Comparison of ENCODE assay signal across 15 cellular contexts in the genomic region with DNA sequence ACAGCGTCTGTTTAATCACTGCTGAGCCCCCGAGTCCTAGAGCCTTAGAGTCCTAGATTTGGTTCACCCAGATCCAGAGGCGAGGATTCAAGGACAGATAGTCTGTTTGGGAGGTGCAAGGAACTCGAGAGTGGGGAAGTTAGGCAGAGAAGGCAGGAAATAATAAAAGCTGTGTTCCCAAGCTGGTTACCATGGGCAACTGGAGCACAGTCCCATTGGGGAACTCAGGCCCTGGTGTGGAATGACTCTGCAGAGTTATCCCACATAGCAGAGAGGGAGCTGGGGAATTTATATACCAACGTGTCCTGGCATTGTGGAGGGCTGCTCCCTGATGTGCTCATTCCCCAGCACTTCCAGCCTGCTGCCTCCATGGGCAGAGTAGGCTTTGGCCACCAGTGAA. TPM values are rescaled to one million over a fixed set of nuclear protein-coding genes. Genes with fewer than 3 reads are reported as not detected.
DNase-seq lines count a peak whose midpoint lies in the region; ATAC-seq and TF ChIP-seq lines count a peak whose summit lies in the region.
"Had no signal": no experiment of that assay in that cellular context is flagged by ENCODE, and none has a peak within 500 bp of the region (broad histone marks: within the 10 kb centered on the region; RNA-seq: fewer than 3 reads in every experiment).

No MANE protein-coding gene starts in this region.

- DNase-seq in Right ventricle myocardium superior (no peak), left ventricle myocardium inferior (no peak), choroid plexus epithelial cell (ENCODE audit: low read depth) (peak; percentile 42), left colon (no peak), uterus (no peak), NCI-H1417 (lab: John Stamatoyannopoulos, UW) (no peak), posterior cingulate gyrus (no peak)
- DNase-seq: amygdala; kidney; NCI-H2081 treated with DMSO at 0.1 percent for 48 hours; stimulated activated CD4-positive, alpha-beta T cell treated with anti-CD3 and anti-CD28 coated beads, Interleukin-4, amount 100 ng/mL, for 1 hour; WERI-Rb-1 had no signal

- no peak overlapping the region for H3K27ac ChIP-seq in left ventricle myocardium inferior (replicated peaks)
- H3K27ac ChIP-seq in uterus, result no peak overlapping the region
- H3K27ac ChIP-seq: parathyroid adenoma, WERI-Rb-1 had no signal

- H3K36me3 ChIP-seq in left ventricle myocardium inferior (no peaks in the 10 kb centered on the region), uterus (no peaks in the 10 kb centered on the region)
- H3K36me3 ChIP-seq: WERI-Rb-1 had no signal

- H3K4me3 ChIP-seq in left ventricle myocardium inferior, result no peak overlapping the region
- H3K4me3 ChIP-seq in choroid plexus epithelial cell (ENCODE audit: low read depth, low read length), result no peak overlapping the region
- no peak overlapping the region for H3K4me3 ChIP-seq in uterus

- TF ChIP-seq CTCF in left ventricle myocardium inferior (IDR thresholded peaks at IDR 0.05; ENCODE audit: borderline replicate concordance) (no peak), choroid plexus epithelial cell (conservative IDR thresholded peaks at IDR 0.05; ENCODE audit: low read depth, low read length) (no peak), uterus (IDR thresholded peaks at IDR 0.05) (no peak)

- H3K27me3 ChIP-seq in left ventricle myocardium inferior (ENCODE audit: low read depth), result no peaks in the 10 kb centered on the region
- H3K27me3 ChIP-seq in uterus, result no peaks in the 10 kb centered on the region

- ATAC-seq in Right ventricle myocardium superior (ENCODE audit: poor library complexity) (peak; percentile 64), left colon (peak; percentile 53), GM21381 (IDR thresholded peaks at IDR 0.05; ENCODE audit: unreplicated experiment) (no peak)
- ATAC-seq: Panc1 had no signal

- H3K4me1 ChIP-seq in left ventricle myocardium inferior (peaks cover 9% of the 10 kb centered on the region), uterus (no peaks in the 10 kb centered on the region)
- H3K4me1 ChIP-seq: parathyroid adenoma had no signal

- intact Hi-C loops in Right ventricle myocardium superior (cut with DNase I), result no loop called here
- intact Hi-C loops in left ventricle myocardium inferior (cut with micrococcal nuclease), result no loop called here
- intact Hi-C loops in left colon (cut with DNase I, micrococcal nuclease), result no loop called here
- intact Hi-C loops in uterus (cut with DNase I; ENCODE audit: low total_unique reads), result no loop called here
- intact Hi-C loops in posterior cingulate gyrus (cut with DNase I), result no loop called here

- H3K9me3 ChIP-seq in left ventricle myocardium inferior (replicated peaks), result no peaks in the 10 kb centered on the region
- H3K9me3 ChIP-seq in uterus, result no peaks in the 10 kb centered on the region

- TF ChIP-seq POLR2A in uterus (IDR thresholded peaks at IDR 0.05), result no peak

RNA-seq across cellular contexts. Expression of a gene that starts 9.7 kb away (rescaled TPM):
- total RNA-seq in Right ventricle myocardium superior (not detected), left ventricle myocardium inferior (not detected), left colon (not detected), uterus (not detected)
- total RNA-seq: kidney had no signal

RNA-seq across cellular contexts. Expression of a gene that starts 20.6 kb away (rescaled TPM):
- total RNA-seq in Right ventricle myocardium superior (32.1 TPM), left ventricle myocardium inferior (33.5 TPM), left colon (10 to 100 TPM; 31.0 to 35.7 TPM), uterus (10 to 100 TPM in 3 of 4 donors, 1 to 10 TPM in 1; 7.9 to 45.3 (median 28.0) TPM)

RNA-seq across cellular contexts. Expression of a gene that starts 48.2 kb away (rescaled TPM):
- total RNA-seq in Right ventricle myocardium superior (3.9 TPM), left ventricle myocardium inferior (2.2 TPM), left colon (1 to 10 TPM; 6.5 to 6.6 TPM), uterus (10 to 100 TPM in 1 of 4 donors, 1 to 10 TPM in 3; 1.0 to 16.1 (median 1.3) TPM)
